In genomic region chr16:8678068-8678927, GRCh38 we compare ENCODE assay signal across 1 cellular context.
TF ChIP-seq lines count a peak whose summit lies in the region.

No MANE protein-coding gene starts in this region.

TF ChIP-seq in HepG2, 621 proteins besides CTCF, POLR2A, EP300 and RAD21 (continued from another document and continues in another):
- peak; percentile 87 for TF ChIP-seq ZGPAT (CRISPR knock-in tag; IDR thresholded peaks at IDR 0.05)
- no peak for TF ChIP-seq ARHGAP35 (CRISPR knock-in tag; IDR thresholded peaks at IDR 0.05; ENCODE audit: borderline replicate concordance)
- peak; percentile 45; the same call in 1 of the 2 replicates for TF ChIP-seq SSRP1 (CRISPR knock-in tag; IDR thresholded peaks at IDR 0.05)
- no peak for TF ChIP-seq ZNF17 (CRISPR knock-in tag; IDR thresholded peaks at IDR 0.05)
- peak; percentile 73 for TF ChIP-seq MAFF (IDR thresholded peaks at IDR 0.05; ENCODE audit: low read depth, low read length)
- 0 out of 2 replicates have a peak, but pooled peaks have one; percentile 55 for TF ChIP-seq HOMEZ (CRISPR knock-in tag; IDR thresholded peaks at IDR 0.05; ENCODE audit: low read depth)
- no peak for TF ChIP-seq ZNF672 (CRISPR knock-in tag; IDR thresholded peaks at IDR 0.05)
- TF ChIP-seq ZNF34 (CRISPR knock-in tag; IDR thresholded peaks at IDR 0.05; ENCODE audit: borderline replicate concordance): peak; percentile 85; the same call in 1 of the 2 replicates
- TF ChIP-seq ZNF839 (CRISPR knock-in tag; IDR thresholded peaks at IDR 0.05; ENCODE audit: borderline replicate concordance): no peak
- TF ChIP-seq TFE3 (CRISPR knock-in tag; IDR thresholded peaks at IDR 0.05): 0 out of 2 replicates have a peak, but pooled peaks have one; percentile 36
- no peak for TF ChIP-seq TCF12 (IDR thresholded peaks at IDR 0.05)
- TF ChIP-seq TCF12 (CRISPR knock-in tag; IDR thresholded peaks at IDR 0.05): no peak
- 0 out of 2 replicates have a peak, but pooled peaks have one; percentile 22 for TF ChIP-seq ZFX (CRISPR knock-in tag; IDR thresholded peaks at IDR 0.05; ENCODE audit: low read depth)
- 0 out of 2 replicates have a peak, but pooled peaks have one; percentile 36 for TF ChIP-seq ZNF24 (IDR thresholded peaks at IDR 0.05)
- peak; percentile 35; the same call in 1 of the 2 replicates for TF ChIP-seq ZNF816 (CRISPR knock-in tag; IDR thresholded peaks at IDR 0.05; ENCODE audit: borderline replicate concordance)
- no peak for TF ChIP-seq ZNF318 (CRISPR knock-in tag; IDR thresholded peaks at IDR 0.05)
- no peak for TF ChIP-seq PLSCR1 (CRISPR knock-in tag; IDR thresholded peaks at IDR 0.05; ENCODE audit: borderline replicate concordance)
- no peak for TF ChIP-seq ZNF10 (CRISPR knock-in tag; IDR thresholded peaks at IDR 0.05; ENCODE audit: borderline replicate concordance, low read depth)
- TF ChIP-seq KLF11 (CRISPR knock-in tag; IDR thresholded peaks at IDR 0.05): no peak
- no peak for TF ChIP-seq THYN1 (CRISPR knock-in tag; IDR thresholded peaks at IDR 0.05; ENCODE audit: borderline replicate concordance, low read depth)
- TF ChIP-seq TRIM22 (IDR thresholded peaks at IDR 0.05): no peak
- no peak for TF ChIP-seq ZNF446 (CRISPR knock-in tag; IDR thresholded peaks at IDR 0.05)
- no peak for TF ChIP-seq ZNF232 (CRISPR knock-in tag; IDR thresholded peaks at IDR 0.05; ENCODE audit: borderline replicate concordance)
- no peak for TF ChIP-seq SP4 (CRISPR knock-in tag; IDR thresholded peaks at IDR 0.05)
- no peak for TF ChIP-seq GLI4 (CRISPR knock-in tag; IDR thresholded peaks at IDR 0.05; ENCODE audit: borderline replicate concordance)
- peak; percentile 75; the same call in 1 of the 2 replicates for TF ChIP-seq AFF4 (CRISPR knock-in tag; IDR thresholded peaks at IDR 0.05)
- TF ChIP-seq ATM (IDR thresholded peaks at IDR 0.05; ENCODE audit: borderline replicate concordance): no peak; the same call in 1 of the 2 replicates
- TF ChIP-seq ZNF773 (CRISPR knock-in tag; IDR thresholded peaks at IDR 0.05; ENCODE audit: borderline replicate concordance): no peak
- peak; percentile 57 for TF ChIP-seq ZFP90 (CRISPR knock-in tag; IDR thresholded peaks at IDR 0.05; ENCODE audit: borderline replicate concordance)
- TF ChIP-seq ZFP62 (CRISPR knock-in tag; IDR thresholded peaks at IDR 0.05): no peak
- no peak for TF ChIP-seq EZH2 (conservative IDR thresholded peaks at IDR 0.05; ENCODE audit: low read depth, low read length)
- TF ChIP-seq ETV5 (CRISPR knock-in tag; IDR thresholded peaks at IDR 0.05; ENCODE audit: borderline replicate concordance): peak; percentile 69; the same call in 1 of the 2 replicates
- peak; percentile 9 for TF ChIP-seq STAG1 (CRISPR knock-in tag; IDR thresholded peaks at IDR 0.05)
- TF ChIP-seq ZSCAN31 (CRISPR knock-in tag; IDR thresholded peaks at IDR 0.05; ENCODE audit: low read depth): no peak
